In the genomic region with DNA sequence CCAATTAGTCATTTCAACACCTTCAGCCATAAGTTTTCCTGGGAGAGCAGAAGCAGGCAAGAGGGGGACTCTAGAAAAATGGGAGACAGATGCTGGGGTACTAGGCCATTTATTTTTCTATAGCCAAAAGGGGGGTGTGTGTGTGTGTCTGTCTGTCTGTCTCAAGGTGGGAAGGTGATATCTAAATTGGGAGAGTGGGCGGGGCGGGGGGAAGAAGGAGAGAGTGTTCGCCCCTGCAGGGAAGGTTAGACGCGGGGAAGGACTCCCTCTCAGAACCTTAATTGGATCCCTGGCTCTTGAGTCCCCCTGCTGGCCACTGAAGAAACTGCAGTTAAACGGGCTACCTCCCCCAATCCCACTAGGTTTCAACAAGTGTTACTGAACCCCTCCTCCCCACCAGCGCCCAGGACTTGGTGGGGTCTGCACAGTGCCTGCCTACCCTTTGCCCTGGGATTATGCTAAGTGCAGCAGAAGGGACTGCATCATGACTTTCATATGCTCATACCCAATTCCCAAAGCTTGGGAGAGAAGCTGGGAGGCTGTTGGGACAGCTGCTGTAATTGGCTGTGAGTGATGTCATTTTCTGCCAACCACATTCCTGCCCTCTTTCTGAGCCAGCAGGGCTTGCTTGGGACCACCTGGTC, we compare ENCODE assay signal across 8 cellular contexts. TPM values are rescaled to one million over a fixed set of nuclear protein-coding genes. Genes with fewer than 3 reads are reported as not detected.
DNase-seq lines count a peak whose midpoint lies in the region; ATAC-seq and TF ChIP-seq lines count a peak whose summit lies in the region.

No MANE protein-coding gene starts in this region.

- H3K4me1 ChIP-seq in CD4-positive, alpha-beta memory T cell (ENCODE audit: insufficient read depth, low read length) = no peaks in the 10 kb centered on the region
- H3K4me1 ChIP-seq in OCI-LY7 (ENCODE audit: insufficient read depth, low read length, poor library complexity, severe bottlenecking) = no peaks in the 10 kb centered on the region
- no peaks in the 10 kb centered on the region for H3K4me1 ChIP-seq in esophagus muscularis mucosa

- peaks cover 9 to 40% of the 10 kb centered on the region in 2 donors for H3K36me3 Mint-ChIP-seq in CD4-positive, alpha-beta memory T cell
- H3K36me3 Mint-ChIP-seq in nephron (ENCODE audit: low read depth) = peaks cover 63% of the 10 kb centered on the region

- H4K20me1 ChIP-seq in OCI-LY7 (ENCODE audit: insufficient read depth, low read length) = no peaks in the 10 kb centered on the region

- no peak for TF ChIP-seq EP300 in esophagus muscularis mucosa (IDR thresholded peaks at IDR 0.05)

- POLR2A ChIA-PET in CD4-positive, alpha-beta memory T cell (lab: Charles Lee; ENCODE audit: partially characterized antibody) = interaction anchor here (0.6 kb wide), 1 partner anchor 158 kb away, joined by 4 read pairs; no protein-coding TSS in a partner anchor
- POLR2A ChIA-PET in OCI-LY7 (lab: Charles Lee) = interaction anchor here (0.7 kb wide), 1 partner anchor 206 kb away, joined by 3 read pairs; no protein-coding TSS in a partner anchor

- H3K36me3 ChIP-seq in CD4-positive, alpha-beta memory T cell (ENCODE audit: insufficient read depth, low read length) = peaks cover 4% of the 10 kb centered on the region
- H3K36me3 ChIP-seq in OCI-LY7 (ENCODE audit: insufficient read depth, low read length) = peaks cover 8% of the 10 kb centered on the region; the same call in 1 of the 2 replicates
- H3K36me3 ChIP-seq in esophagus muscularis mucosa = peaks cover 18 to 91% (median 70%) of the 10 kb centered on the region in 4 donors

- no peaks in the 10 kb centered on the region for H3K27me3 Mint-ChIP-seq in CD4-positive, alpha-beta memory T cell
- H3K27me3 Mint-ChIP-seq in nephron (ENCODE audit: low read depth) = no peaks in the 10 kb centered on the region

- no peak overlapping the region for H3K4me2 ChIP-seq in OCI-LY7 (ENCODE audit: low read length)

- H3K4me1 Mint-ChIP-seq in CD4-positive, alpha-beta memory T cell = peaks cover 0 to 7% (median 2%) of the 10 kb centered on the region in 4 donors
- peaks cover 8% of the 10 kb centered on the region for H3K4me1 Mint-ChIP-seq in nephron

- no peak overlapping the region for H3K4me3 ChIP-seq in CD4-positive, alpha-beta memory T cell (ENCODE audit: low read length in 2 of 2)
- H3K4me3 ChIP-seq in OCI-LY7 (ENCODE audit: low read depth, low read length, poor library complexity, severe bottlenecking) = no peak overlapping the region
- no peak overlapping the region for H3K4me3 ChIP-seq in esophagus muscularis mucosa

- H2AFZ ChIP-seq in OCI-LY7 (ENCODE audit: low read length) = no peak overlapping the region

- no peak for TF ChIP-seq POLR2A in esophagus muscularis mucosa (IDR thresholded peaks at IDR 0.05; ENCODE audit: low read depth)

- H3K27ac Mint-ChIP-seq in CD4-positive, alpha-beta memory T cell = peak overlapping the region in 1 of 7 donors; percentile 74
- H3K27ac Mint-ChIP-seq in nephron = no peak overlapping the region

- H3K9me3 ChIP-seq in CD4-positive, alpha-beta memory T cell (ENCODE audit: control insufficient read depth in 1 of 2, low read length in 2 of 2) = no peaks in the 10 kb centered on the region
- no peaks in the 10 kb centered on the region for H3K9me3 ChIP-seq in OCI-LY7 (ENCODE audit: low read length)
- no peaks in the 10 kb centered on the region for H3K9me3 ChIP-seq in esophagus muscularis mucosa

- BruUV-seq in OCI-LY7 (replicated peaks; lab: Mats Ljungman, UMichigan) = no TSS peak

- H3K79me2 ChIP-seq in OCI-LY7 (ENCODE audit: insufficient read depth, low read depth, low read length) = no peaks in the 10 kb centered on the region

- H3K27ac ChIP-seq in CD4-positive, alpha-beta memory T cell (ENCODE audit: low read depth, low read length) = no peak overlapping the region
- H3K27ac ChIP-seq in OCI-LY7 (ENCODE audit: low read depth, low read length, poor library complexity, severe bottlenecking) (no peak overlapping the region), esophagus muscularis mucosa (replicated peaks in 1 of 4) (no peak overlapping the region)

- TF ChIP-seq CTCF in OCI-LY7 (conservative IDR thresholded peaks at IDR 0.05; ENCODE audit: low read length) (peak; percentile 89), esophagus muscularis mucosa (IDR thresholded peaks at IDR 0.05) (peak; percentile 90 to 95 (median 93)), nephron (IDR thresholded peaks at IDR 0.05; ENCODE audit: unreplicated experiment in 3 of 3) (peak; percentile 87 to 90 (median 88))

- ATAC-seq in GM19351 (IDR thresholded peaks at IDR 0.05; ENCODE audit: unreplicated experiment) = no peak

- CTCF ChIA-PET in CD4-positive, alpha-beta memory T cell (lab: Charles Lee; ENCODE audit: partially characterized antibody) = interaction anchor here (0.6 to 10.2 kb wide), 9 partner anchors 9 to 224 kb away, joined by 3 to 167 read pairs (median 5); no protein-coding TSS in a partner anchor
- CTCF ChIA-PET in OCI-LY7 (lab: Charles Lee; ENCODE audit: unreplicated experiment) = interaction anchor here (0.6 kb wide), 2 partner anchors 42 to 170 kb away, joined by 3 read pairs; no protein-coding TSS in a partner anchor

- WGBS in esophagus muscularis mucosa = 5% methylated on average over 7 of the region's 7 CpGs

- peak; percentile 60 to 75 (median 69) for DNase-seq in CD4-positive, alpha-beta memory T cell
- peak; percentile 72 for DNase-seq in HK-2 (ENCODE audit: unreplicated experiment)
- peak; percentile 62 for DNase-seq in OCI-LY7 (ENCODE audit: low spot score)
- DNase-seq in activated T-cell treated with anti-CD3 and anti-CD28 coated beads for 24 hours (ENCODE audit: low read depth) = peak; percentile 68
- peak; percentile 95 for DNase-seq in esophagus muscularis mucosa (ENCODE audit: extremely low spot score)
- DNase-seq in stimulated activated naive CD4-positive, alpha-beta T cell treated with Interleukin-2 at 50 U/mL for 16 hours (lab: John Stamatoyannopoulos, UW) = peak; percentile 62

- no peaks in the 10 kb centered on the region for H3K9me3 Mint-ChIP-seq in CD4-positive, alpha-beta memory T cell
- no peaks in the 10 kb centered on the region for H3K9me3 Mint-ChIP-seq in nephron

- no peak overlapping the region for H3K4me3 Mint-ChIP-seq in CD4-positive, alpha-beta memory T cell
- H3K4me3 Mint-ChIP-seq in nephron = no peak overlapping the region

- no peaks in the 10 kb centered on the region for H3K9me2 ChIP-seq in OCI-LY7 (ENCODE audit: insufficient read depth, low read length)

- H3K27me3 ChIP-seq in CD4-positive, alpha-beta memory T cell (ENCODE audit: insufficient read depth, low read length) = no peaks in the 10 kb centered on the region
- H3K27me3 ChIP-seq in esophagus muscularis mucosa = no peaks in the 10 kb centered on the region

- intact Hi-C loops in CD4-positive, alpha-beta memory T cell (cut with micrococcal nuclease) = loop anchor here (1.0 to 5.0 kb wide), 4 partner anchors 45 to 223 kb away; a partner anchor contains a TSS
- intact Hi-C loops in OCI-LY7 (cut with micrococcal nuclease; ENCODE audit: unreplicated experiment) (loop anchor here (1.0 kb wide), 3 partner anchors 129 to 223 kb away; no protein-coding TSS in a partner anchor), esophagus muscularis mucosa (cut with DNase I) (loop anchor here (1.0 to 2.0 kb wide), 3 partner anchors 129 to 223 kb away; no protein-coding TSS in a partner anchor)

RNA-seq across cellular contexts. Expression of a gene that starts 45.8 kb away (rescaled TPM):
- total RNA-seq in CD4-positive, alpha-beta memory T cell = 1 to 10 TPM; 7.4 to 7.8 TPM
- 1 to 10 TPM in 1 of 2 donors, under 1 TPM in 1; 0.08 to 1.6 TPM for polyA plus RNA-seq in CD4-positive, alpha-beta memory T cell
- total RNA-seq in OCI-LY7 (2014; rRNA removed; shearing (Covaris generic)) = 5.1 and 6.3 TPM in 2 replicates
- total RNA-seq in OCI-LY7 (2022) (26.3 and 26.7 TPM in 2 replicates), esophagus muscularis mucosa (10 to 100 TPM; 10.8 to 30.7 (median 17.7) TPM)

RNA-seq across cellular contexts. Expression of a gene that starts 46.3 kb away (rescaled TPM):
- total RNA-seq in CD4-positive, alpha-beta memory T cell = not detected
- polyA plus RNA-seq in CD4-positive, alpha-beta memory T cell = not detected
- total RNA-seq in OCI-LY7 (2014; rRNA removed; shearing (Covaris generic)) = not detected in 2 replicates
- not detected in 2 replicates for total RNA-seq in OCI-LY7 (2022)
- 1 to 10 TPM in 3 of 4 donors, under 1 TPM in 1; 0.83 to 4.6 (median 3.5) TPM for total RNA-seq in esophagus muscularis mucosa
